ENCODE assay signal across 10 cellular contexts in genomic region chr7:1567082-1567771, GRCh38. TPM values are rescaled to one million over a fixed set of nuclear protein-coding genes. Genes with fewer than 3 reads are reported as not detected.
DNase-seq lines count a peak whose midpoint lies in the region; ATAC-seq and TF ChIP-seq lines count a peak whose summit lies in the region.
"Had no signal": no experiment of that assay in that cellular context is flagged by ENCODE, and none has a peak within 500 bp of the region (broad histone marks: within the 10 kb centered on the region; RNA-seq: fewer than 3 reads in every experiment).

No MANE protein-coding gene starts in this region.

- peak; percentile 51 for DNase-seq in NCI-H2171 treated with DMSO at 0.1 percent for 48 hours (lab: John Stamatoyannopoulos, UW)
- no peak for DNase-seq in NCI-H2171 (lab: John Stamatoyannopoulos, UW)
- DNase-seq in RWPE1 (ENCODE audit: low spot score): peak; percentile 52
- peak; percentile 53 for DNase-seq in fibroblast of villous mesenchyme (ENCODE audit: low read depth)
- DNase-seq in central memory CD4-positive, alpha-beta T cell: no peak
- no peak for DNase-seq in RPMI8226
- DNase-seq in NCI-H226: no peak
- DNase-seq: NCI-H774, pancreas had no signal

- no peak for TF ChIP-seq CTCF in RWPE1 (conservative IDR thresholded peaks at IDR 0.05; ENCODE audit: low read depth)
- TF ChIP-seq CTCF in fibroblast of villous mesenchyme (IDR thresholded peaks at IDR 0.05; ENCODE audit: insufficient read depth, low read depth, low read length): no peak

- H3K27ac Mint-ChIP-seq in stimulated activated memory B cell treated with anti-CD40 and anti-IgM and Interleukin-4, amounts not matched to agents 10 μg/mL and 1 μg/mL and 100 μg/mL, for 72 hours: peak overlapping the region; percentile 96

- peak overlapping the region; percentile 96 for H3K27ac ChIP-seq in RWPE1
- H3K27ac ChIP-seq: pancreas had no signal

- peaks cover 43% of the 10 kb centered on the region for H3K36me3 Mint-ChIP-seq in stimulated activated memory B cell treated with anti-CD40 and anti-IgM and Interleukin-4, amounts not matched to agents 10 μg/mL and 1 μg/mL and 100 μg/mL, for 72 hours

- no peaks in the 10 kb centered on the region for H3K9me3 Mint-ChIP-seq in stimulated activated memory B cell treated with anti-CD40 and anti-IgM and Interleukin-4, amounts not matched to agents 10 μg/mL and 1 μg/mL and 100 μg/mL, for 72 hours

- ATAC-seq in stimulated activated memory B cell treated with anti-CD40 and anti-IgM and Interleukin-4, amounts not matched to agents 10 μg/mL and 1 μg/mL and 100 μg/mL, for 72 hours: no peak
- ATAC-seq: pancreas had no signal

- peaks cover 39% of the 10 kb centered on the region for H3K4me1 Mint-ChIP-seq in stimulated activated memory B cell treated with anti-CD40 and anti-IgM and Interleukin-4, amounts not matched to agents 10 μg/mL and 1 μg/mL and 100 μg/mL, for 72 hours

- H3K4me3 Mint-ChIP-seq in stimulated activated memory B cell treated with anti-CD40 and anti-IgM and Interleukin-4, amounts not matched to agents 10 μg/mL and 1 μg/mL and 100 μg/mL, for 72 hours: no peak overlapping the region

- peaks cover 3% of the 10 kb centered on the region for H3K27me3 Mint-ChIP-seq in stimulated activated memory B cell treated with anti-CD40 and anti-IgM and Interleukin-4, amounts not matched to agents 10 μg/mL and 1 μg/mL and 100 μg/mL, for 72 hours

- POLR2A ChIA-PET in RWPE1 (lab: Yijun Ruan, JAX; ENCODE audit: low non-redundant PET): no interaction called here

- H3K4me3 ChIP-seq in fibroblast of villous mesenchyme (ENCODE audit: low read depth, low read length): no peak overlapping the region
- H3K4me3 ChIP-seq: pancreas had no signal

- CTCF ChIA-PET in RWPE1 (lab: Yijun Ruan, JAX): no interaction called here

RNA-seq across cellular contexts. Expression of gene PSMG3, which starts 2.6 kb away (rescaled TPM):
- 24.6 and 30.9 TPM in 2 replicates for total RNA-seq in fibroblast of villous mesenchyme

RNA-seq across cellular contexts. Expression of gene TMEM184A, which starts 11.2 kb away (rescaled TPM):
- total RNA-seq in fibroblast of villous mesenchyme: 0.64 and 0.86 TPM in 2 replicates

RNA-seq across cellular contexts. Expression of gene MAFK, which starts 36.7 kb away (rescaled TPM):
- total RNA-seq in fibroblast of villous mesenchyme: 21.6 and 26.4 TPM in 2 replicates

Comparison
In these comparisons a context has a peak if more than half of its experiments do, and no peak if none do; other contexts are left out.
1. DNase-seq: peak in NCI-H2171 treated with DMSO at 0.1 percent for 48 hours (single experiment), RWPE1 (single experiment) and fibroblast of villous mesenchyme (single experiment); none in NCI-H2171 (single experiment), central memory CD4-positive, alpha-beta T cell (single experiment), RPMI8226 (single experiment) and NCI-H226 (single experiment).